In genomic region chr2:99559075-99559662, GRCh38 we compare ENCODE assay signal across 8 cellular contexts.
DNase-seq lines count a peak whose midpoint lies in the region; ATAC-seq, FAIRE-seq and TF ChIP-seq lines count a peak whose summit lies in the region.

No MANE protein-coding gene starts in this region.

- POLR2A ChIA-PET in HepG2 (lab: Yijun Ruan, JAX), result no interaction called here

- CTCF ChIA-PET in HepG2 (lab: Yijun Ruan, JAX; ENCODE audit: low intra/inter-chr PET ratio, low total read pairs), result interaction anchor here (0.7 to 3.6 kb wide), 7 partner anchors 56 to 704 kb away, joined by 3 to 51 read pairs (median 6); no protein-coding TSS in a partner anchor

- H3K9me3 ChIP-seq in HepG2 (ENCODE audit: low read length), result no peaks in the 10 kb centered on the region

- in situ Hi-C loops in HepG2 (cut with HindIII; ENCODE audit: extremely low pct_ligation_motif_present, low pct_unique_long_range_greater_than_20kb), result loop anchor here (5.0 to 25.0 kb wide), 4 partner anchors 53 to 828 kb away; no protein-coding TSS in a partner anchor

- intact Hi-C loops in activated CD4-positive, alpha-beta T cell treated with anti-CD3 and anti-CD28 coated beads, Interleukin-2, amount 10 ng/mL, durations not matched to agents 24 days and 14 days (cut with micrococcal nuclease), result loop anchor here (1.0 to 2.0 kb wide), 2 partner anchors 684 to 822 kb away; no protein-coding TSS in a partner anchor
- intact Hi-C loops in HepG2 (cut with micrococcal nuclease; ENCODE audit: unreplicated experiment), result loop anchor here (1.0 to 5.0 kb wide), 5 partner anchors 56 to 701 kb away; no protein-coding TSS in a partner anchor

- TF ChIP-seq RAD21 in HepG2 (CRISPR knock-in tag; IDR thresholded peaks at IDR 0.05), result peak; percentile 97

- H3K4me3 ChIP-seq in HepG2 (replicated peaks in 1 of 3; ENCODE audit: insufficient read depth in 1 of 3, low read depth in 2 of 3, low read length in 3 of 3), result no peak overlapping the region

- H3K27ac ChIP-seq in HepG2 (ENCODE audit: extremely low read length, insufficient read depth, low read length), result no peak overlapping the region

- H3K36me3 ChIP-seq in HepG2 (replicated peaks in 1 of 2; ENCODE audit: control insufficient read depth in 1 of 2, insufficient read depth in 2 of 2, low read length in 2 of 2), result no peaks in the 10 kb centered on the region

- TF ChIP-seq EP300 in HepG2 (IDR thresholded peaks at IDR 0.05; ENCODE audit: low read depth in 2 of 2, low read length in 2 of 2), result no peak
- TF ChIP-seq EP300 in HepG2 (CRISPR knock-in tag; IDR thresholded peaks at IDR 0.05; ENCODE audit: borderline replicate concordance), result no peak

- no peaks in the 10 kb centered on the region for H3K27me3 ChIP-seq in HepG2 (ENCODE audit: control insufficient read depth in 1 of 2, insufficient read depth in 2 of 2, low read length in 2 of 2)

- no peak overlapping the region for H3K4me3 Mint-ChIP-seq in activated CD4-positive, alpha-beta T cell treated with anti-CD3 and anti-CD28 coated beads, Interleukin-2, amount 10 ng/mL, durations not matched to agents 24 days and 14 days
- no peak overlapping the region for H3K4me3 Mint-ChIP-seq in chondrocyte (ENCODE audit: unreplicated experiment)

- no peaks in the 10 kb centered on the region for H3K36me3 Mint-ChIP-seq in activated CD4-positive, alpha-beta T cell treated with anti-CD3 and anti-CD28 coated beads, Interleukin-2, amount 10 ng/mL, durations not matched to agents 24 days and 14 days (ENCODE audit: low read depth)
- peaks cover 18% of the 10 kb centered on the region for H3K36me3 Mint-ChIP-seq in chondrocyte (ENCODE audit: low read depth)

- no peaks in the 10 kb centered on the region for H3K79me2 ChIP-seq in HepG2 (ENCODE audit: insufficient read depth, low read length)

- peaks cover 2% of the 10 kb centered on the region for H3K4me1 Mint-ChIP-seq in activated CD4-positive, alpha-beta T cell treated with anti-CD3 and anti-CD28 coated beads, Interleukin-2, amount 10 ng/mL, durations not matched to agents 24 days and 14 days
- peaks cover 34% of the 10 kb centered on the region for H3K4me1 Mint-ChIP-seq in chondrocyte (ENCODE audit: low read depth)

- no peak overlapping the region for H3K9ac ChIP-seq in HepG2 (ENCODE audit: insufficient read depth, low read depth, low read length)

- TF ChIP-seq CTCF in chondrocyte (IDR thresholded peaks at IDR 0.05) (peak; percentile 99), HepG2 (CRISPR knock-in tag; IDR thresholded peaks at IDR 0.05) (peak; percentile 96)

- 1% methylated on average over 17 of the region's 17 CpGs for WGBS in HepG2 (ENCODE audit: low lambda C conversion rate)

- H2AFZ ChIP-seq in HepG2 (ENCODE audit: low read length), result no peak overlapping the region

- H4K20me1 ChIP-seq in HepG2 (ENCODE audit: insufficient read depth, low read length), result peaks cover 3% of the 10 kb centered on the region; the same call in 1 of the 2 replicates

- no peak overlapping the region for H3K27ac Mint-ChIP-seq in activated CD4-positive, alpha-beta T cell treated with anti-CD3 and anti-CD28 coated beads, Interleukin-2, amount 10 ng/mL, durations not matched to agents 24 days and 14 days
- peak overlapping the region; percentile 67 for H3K27ac Mint-ChIP-seq in chondrocyte (ENCODE audit: unreplicated experiment)

- peak; percentile 37 for FAIRE-seq in HepG2 (lab: Jason Lieb, UNC)

- no TSS peak for BruUV-seq in HepG2 (replicated peaks; lab: Mats Ljungman, UMichigan)

- no peak for TF ChIP-seq POLR2A in HepG2 (IDR thresholded peaks at IDR 0.05; ENCODE audit: insufficient read depth in 1 of 2, low read depth in 2 of 2, low read length in 2 of 2)

- DNase-seq in NCI-H524 treated with DMSO at 0.1 percent for 48 hours (lab: John Stamatoyannopoulos, UW) (peak; percentile 19), chondrocyte (ENCODE audit: low spot score) (no peak), HepG2 (ENCODE audit: low spot score) (peak; percentile 58)
- DNase-seq in activated CD4-positive, alpha-beta T cell treated with anti-CD3 and anti-CD28 coated beads, Interleukin-2, amount 10 ng/mL, durations not matched to agents 24 days and 14 days, result peak; percentile 93
- peak; percentile 80 to 89 for DNase-seq in stimulated activated CD4-positive, alpha-beta T cell treated with anti-CD3 and anti-CD28 coated beads, Interleukin-4, amount 100 ng/mL, for 4 hours

- no peak overlapping the region for H3K4me2 ChIP-seq in HepG2 (ENCODE audit: low read depth, low read length)

- peaks cover 2% of the 10 kb centered on the region for H3K27me3 Mint-ChIP-seq in activated CD4-positive, alpha-beta T cell treated with anti-CD3 and anti-CD28 coated beads, Interleukin-2, amount 10 ng/mL, durations not matched to agents 24 days and 14 days
- H3K27me3 Mint-ChIP-seq in chondrocyte (ENCODE audit: low read depth), result no peaks in the 10 kb centered on the region

- ATAC-seq in GM18498 (IDR thresholded peaks at IDR 0.05; ENCODE audit: unreplicated experiment), result peak; percentile 79
- peak; percentile 71 for ATAC-seq in HG03442 (IDR thresholded peaks at IDR 0.05; ENCODE audit: unreplicated experiment)
- peak; percentile 99 for ATAC-seq in HepG2
- no peak for ATAC-seq in HG03097 (IDR thresholded peaks at IDR 0.05; ENCODE audit: low FRiP score, unreplicated experiment)

- no peaks in the 10 kb centered on the region for H3K4me1 ChIP-seq in HepG2 (ENCODE audit: insufficient read depth, low read length)

- no peaks in the 10 kb centered on the region for H3K9me3 Mint-ChIP-seq in activated CD4-positive, alpha-beta T cell treated with anti-CD3 and anti-CD28 coated beads, Interleukin-2, amount 10 ng/mL, durations not matched to agents 24 days and 14 days
- no peaks in the 10 kb centered on the region for H3K9me3 Mint-ChIP-seq in chondrocyte (ENCODE audit: low read depth)

TF ChIP-seq in HepG2, 621 proteins besides CTCF, POLR2A, EP300 and RAD21 (continues in another document):
- TF ChIP-seq BATF2 (CRISPR knock-in tag; IDR thresholded peaks at IDR 0.05) (no peak), ZNF337 (CRISPR knock-in tag; IDR thresholded peaks at IDR 0.05; ENCODE audit: borderline replicate concordance, low read depth) (no peak), ZNF780A (CRISPR knock-in tag; IDR thresholded peaks at IDR 0.05) (no peak), ZBTB40 (IDR thresholded peaks at IDR 0.05) (no peak), ZBTB40 (CRISPR knock-in tag; IDR thresholded peaks at IDR 0.05) (no peak)
